30 cellular contexts compared by ENCODE assay signal in genomic region chr2:218869064-218869463, GRCh38. TPM values are rescaled to one million over a fixed set of nuclear protein-coding genes. Genes with fewer than 3 reads are reported as not detected.
A peak's percentile ranks its signal among the peaks of the same experiment; 100 is the strongest.
DNase-seq lines count a peak whose midpoint lies in the region; ATAC-seq, FAIRE-seq and TF ChIP-seq lines count a peak whose summit lies in the region.
"Had no signal": no experiment of that assay in that cellular context is flagged by ENCODE, and none has a peak within 500 bp of the region (broad histone marks: within the 10 kb centered on the region; RNA-seq: fewer than 3 reads in every experiment).

No MANE protein-coding gene starts in this region.

- H3K4me1 Mint-ChIP-seq in mesothelial cell of epicardium: peaks cover 63% of the 10 kb centered on the region
- peaks cover 14% of the 10 kb centered on the region for H3K4me1 Mint-ChIP-seq in activated CD4-positive, alpha-beta memory T cell treated with anti-CD3 and anti-CD28 coated beads, Interleukin-2, amount 10 ng/mL, durations not matched to agents 7 days and 5 days

- H3K27ac ChIP-seq in RWPE2 (ENCODE audit: poor library complexity, severe bottlenecking) (no peak overlapping the region), Peyer's patch (no peak overlapping the region)
- H3K27ac ChIP-seq: BLaER1 had no signal

- H3K9me3 Mint-ChIP-seq in mesothelial cell of epicardium: no peaks in the 10 kb centered on the region
- H3K9me3 Mint-ChIP-seq in activated CD4-positive, alpha-beta memory T cell treated with anti-CD3 and anti-CD28 coated beads, Interleukin-2, amount 10 ng/mL, durations not matched to agents 7 days and 5 days: no peaks in the 10 kb centered on the region
- H3K9me3 Mint-ChIP-seq: CD4-positive, alpha-beta memory T cell; CD8-positive, alpha-beta memory T cell had no signal

- FAIRE-seq in bronchial epithelial cell (lab: Jason Lieb, UNC): peak; percentile 76
- FAIRE-seq in urothelium cell line (lab: Jason Lieb, UNC): peak; percentile 65
- FAIRE-seq: A204.1, GM12878, GM12892, GM18507 had no signal

- H3K27me3 ChIP-seq in RWPE2 (ENCODE audit: insufficient read depth, poor library complexity, severe bottlenecking): no peaks in the 10 kb centered on the region
- peaks cover 16% of the 10 kb centered on the region for H3K27me3 ChIP-seq in bronchial epithelial cell (ENCODE audit: control insufficient read depth, insufficient read depth, low read length)
- H3K27me3 ChIP-seq in Peyer's patch: peaks cover 0 to 37% of the 10 kb centered on the region in 2 donors
- H3K27me3 ChIP-seq: BE2C had no signal

- TF ChIP-seq POLR2A in Peyer's patch (IDR thresholded peaks at IDR 0.05): no peak

- peaks cover 32% of the 10 kb centered on the region for H3K27me3 Mint-ChIP-seq in mesothelial cell of epicardium (ENCODE audit: low read depth)
- H3K27me3 Mint-ChIP-seq in activated CD4-positive, alpha-beta memory T cell treated with anti-CD3 and anti-CD28 coated beads, Interleukin-2, amount 10 ng/mL, durations not matched to agents 7 days and 5 days: peaks cover 63% of the 10 kb centered on the region

- CTCF ChIA-PET in activated CD4-positive, alpha-beta memory T cell treated with anti-CD3 and anti-CD28 coated beads, Interleukin-2, amount 10 ng/mL, durations not matched to agents 7 days and 5 days (lab: Charles Lee): interaction anchor here (2.0 kb wide), 1 partner anchor 29 kb away, joined by 15 read pairs; no protein-coding TSS in a partner anchor

- no peaks in the 10 kb centered on the region for H3K36me3 Mint-ChIP-seq in mesothelial cell of epicardium
- H3K36me3 Mint-ChIP-seq in activated CD4-positive, alpha-beta memory T cell treated with anti-CD3 and anti-CD28 coated beads, Interleukin-2, amount 10 ng/mL, durations not matched to agents 7 days and 5 days (ENCODE audit: low read depth): no peaks in the 10 kb centered on the region
- H3K36me3 Mint-ChIP-seq: CD4-positive, alpha-beta memory T cell; CD4-positive, CD25-positive, alpha-beta regulatory T cell; CD8-positive, alpha-beta memory T cell had no signal

- no peaks in the 10 kb centered on the region for H3K9me3 ChIP-seq in RWPE2 (ENCODE audit: severe bottlenecking)
- H3K9me3 ChIP-seq in Peyer's patch: no peaks in the 10 kb centered on the region
- H3K9me3 ChIP-seq: BE2C, BLaER1 had no signal

- TF ChIP-seq CTCF in RWPE2 (IDR thresholded peaks at IDR 0.05; ENCODE audit: poor library complexity, severe bottlenecking): no peak
- no peak for TF ChIP-seq CTCF in bronchial epithelial cell (IDR thresholded peaks at IDR 0.05; ENCODE audit: insufficient read depth, low read length, severe bottlenecking)
- no peak for TF ChIP-seq CTCF in mesothelial cell of epicardium (IDR thresholded peaks at IDR 0.05; ENCODE audit: unreplicated experiment)
- no peak for TF ChIP-seq CTCF in Peyer's patch (IDR thresholded peaks at IDR 0.05)

- H3K4me1 ChIP-seq in RWPE2 (ENCODE audit: insufficient read depth, poor library complexity, severe bottlenecking) (no peaks in the 10 kb centered on the region), Peyer's patch (peaks cover 0 to 25% (median 16%) of the 10 kb centered on the region in 4 donors)

- no peak for ATAC-seq in RWPE2 (ENCODE audit: low read depth)
- no peak for ATAC-seq in HG02678 (IDR thresholded peaks at IDR 0.05; ENCODE audit: unreplicated experiment)
- ATAC-seq: GM12878 had no signal

- H3K36me3 ChIP-seq in RWPE2 (ENCODE audit: low read depth) (no peaks in the 10 kb centered on the region), bronchial epithelial cell (ENCODE audit: control insufficient read depth, insufficient read depth, low read length) (no peaks in the 10 kb centered on the region), Peyer's patch (no peaks in the 10 kb centered on the region)
- H3K36me3 ChIP-seq: BE2C, BLaER1 had no signal

- POLR2A ChIA-PET in activated CD4-positive, alpha-beta memory T cell treated with anti-CD3 and anti-CD28 coated beads, Interleukin-2, amount 10 ng/mL, durations not matched to agents 7 days and 5 days (lab: Charles Lee): no interaction called here

- peak overlapping the region; percentile 69 for H3K27ac Mint-ChIP-seq in mesothelial cell of epicardium
- no peak overlapping the region for H3K27ac Mint-ChIP-seq in activated CD4-positive, alpha-beta memory T cell treated with anti-CD3 and anti-CD28 coated beads, Interleukin-2, amount 10 ng/mL, durations not matched to agents 7 days and 5 days
- H3K27ac Mint-ChIP-seq: CD4-positive, alpha-beta memory T cell had no signal

- H3K4me3 Mint-ChIP-seq in mesothelial cell of epicardium: no peak overlapping the region
- no peak overlapping the region for H3K4me3 Mint-ChIP-seq in activated CD4-positive, alpha-beta memory T cell treated with anti-CD3 and anti-CD28 coated beads, Interleukin-2, amount 10 ng/mL, durations not matched to agents 7 days and 5 days

- H3K4me3 ChIP-seq in RWPE2 (ENCODE audit: severe bottlenecking) (no peak overlapping the region), bronchial epithelial cell (ENCODE audit: low read depth, low read length) (no peak overlapping the region), Peyer's patch (no peak overlapping the region)
- H3K4me3 ChIP-seq: BLaER1, GM12878 had no signal

- DNase-seq in RWPE2 (ENCODE audit: low spot score): peak; percentile 10
- no peak for DNase-seq in bronchial epithelial cell (ENCODE audit: low read depth)
- no peak for DNase-seq in mesothelial cell of epicardium (ENCODE audit: low spot score in 2 of 2, unreplicated experiment in 2 of 2)
- no peak for DNase-seq in urothelium cell line (ENCODE audit: low spot score)
- no peak for DNase-seq in activated CD4-positive, alpha-beta memory T cell treated with anti-CD3 and anti-CD28 coated beads, Interleukin-2, amount 10 ng/mL, durations not matched to agents 7 days and 5 days
- no peak for DNase-seq in Peyer's patch
- DNase-seq: 8988T; ACHN; BE2C; C1 segment of cervical spinal cord; CD4-positive, CD25-positive, alpha-beta regulatory T cell; CD8-positive, alpha-beta memory T cell; COR-L47; DMS 273 treated with DMSO at 0.1 percent for 48 hours; DMS153; DMS53; DMS79; DND-41; EL; GDM1 had no signal

RNA-seq across cellular contexts. Expression of gene WNT6, which starts 9.5 kb away (rescaled TPM):
- not detected in 2 replicates for total RNA-seq in bronchial epithelial cell
- 106 to 118 TPM (median 115 TPM) in 3 replicates for total RNA-seq in mesothelial cell of epicardium
- not detected for total RNA-seq in activated CD4-positive, alpha-beta memory T cell treated with anti-CD3 and anti-CD28 coated beads, Interleukin-2, amount 10 ng/mL, durations not matched to agents 7 days and 5 days
- total RNA-seq in Peyer's patch: not detected
- total RNA-seq: A673; CD4-positive, CD25-positive, alpha-beta regulatory T cell had no signal

RNA-seq across cellular contexts. Expression of gene WNT10A, which starts 11.6 kb away (rescaled TPM):
- total RNA-seq in bronchial epithelial cell: 2.3 and 2.4 TPM in 2 replicates
- 50.7 to 53.2 TPM (median 51.8 TPM) in 3 replicates for total RNA-seq in mesothelial cell of epicardium
- 1 to 10 TPM in 1 of 2 experiments, under 1 TPM in 1; 0.70 to 1.4 TPM for total RNA-seq in activated CD4-positive, alpha-beta memory T cell treated with anti-CD3 and anti-CD28 coated beads, Interleukin-2, amount 10 ng/mL, durations not matched to agents 7 days and 5 days
- 1 to 10 TPM in 1 of 4 donors, under 1 TPM in 1, not detected in 2; 0.27 to 2.5 TPM for total RNA-seq in Peyer's patch

RNA-seq across cellular contexts. Expression of gene PRKAG3, which starts 37.5 kb away (rescaled TPM):
- not detected in 2 replicates for total RNA-seq in bronchial epithelial cell
- total RNA-seq in mesothelial cell of epicardium: 2.8 to 3.6 TPM (median 2.9 TPM) in 3 replicates
- not detected for total RNA-seq in activated CD4-positive, alpha-beta memory T cell treated with anti-CD3 and anti-CD28 coated beads, Interleukin-2, amount 10 ng/mL, durations not matched to agents 7 days and 5 days
- not detected for total RNA-seq in Peyer's patch
- total RNA-seq: A673; CD4-positive, alpha-beta memory T cell; CD4-positive, CD25-positive, alpha-beta regulatory T cell; CD8-positive, alpha-beta memory T cell; Daoy; G401 had no signal

Comparison
In these comparisons a context has a peak if more than half of its experiments do, and no peak if none do; other contexts are left out.
1. RNA of gene WNT6, which starts 9.5 kb away (total RNA-seq): 106 to 118 TPM in mesothelial cell of epicardium; not detected in activated CD4-positive, alpha-beta memory T cell treated with anti-CD3 and anti-CD28 coated beads, Interleukin-2, amount 10 ng/mL, durations not matched to agents 7 days and 5 days, not detected in bronchial epithelial cell and not detected in Peyer's patch; every median in the first group is over 10 times any median in the second.
2. RNA of gene WNT10A, which starts 11.6 kb away (total RNA-seq): 50.7 to 53.2 TPM in mesothelial cell of epicardium; 2.3 to 2.4 TPM in bronchial epithelial cell, 0.70 to 1.4 TPM in activated CD4-positive, alpha-beta memory T cell treated with anti-CD3 and anti-CD28 coated beads, Interleukin-2, amount 10 ng/mL, durations not matched to agents 7 days and 5 days and 0.27 to 2.5 TPM in Peyer's patch; every median in the first group is over 10 times any median in the second.